In genomic region chr11:33191456-33191855, GRCh38 we compare ENCODE assay signal across 20 cellular contexts. TPM values are rescaled to one million over a fixed set of nuclear protein-coding genes. Genes with fewer than 3 reads are reported as not detected.
DNase-seq lines count a peak whose midpoint lies in the region; ATAC-seq and TF ChIP-seq lines count a peak whose summit lies in the region.
"Had no signal": no experiment of that assay in that cellular context is flagged by ENCODE, and none has a peak within 500 bp of the region (broad histone marks: within the 10 kb centered on the region; RNA-seq: fewer than 3 reads in every experiment).

No MANE protein-coding gene starts in this region.

- H3K9me3 ChIP-seq in AG04450 (ENCODE audit: control insufficient read depth, insufficient read depth, low read length) (no peaks in the 10 kb centered on the region), adipocyte (ENCODE audit: control insufficient read depth, low read length) (no peaks in the 10 kb centered on the region)
- H3K9me3 ChIP-seq: BE2C, HAP-1 had no signal

- H3K36me3 ChIP-seq in adipocyte (ENCODE audit: control insufficient read depth, insufficient read depth, low read length, severe bottlenecking): no peaks in the 10 kb centered on the region
- H3K36me3 ChIP-seq: BE2C, HAP-1 had no signal

- CTCF ChIA-PET in AG04450 (lab: Charles Lee): no interaction called here
- CTCF ChIA-PET in activated CD8-positive, alpha-beta T cell treated with anti-CD3 and anti-CD28 coated beads, Interleukin-2, amount 10 ng/mL, durations not matched to agents 7 days and 5 days (lab: Charles Lee): no interaction called here

- no peaks in the 10 kb centered on the region for H3K36me3 Mint-ChIP-seq in nephron (ENCODE audit: low read depth)
- H3K36me3 Mint-ChIP-seq in activated T-cell treated with anti-CD3 and anti-CD28 coated beads, Interleukin-2, amount 50 U/mL, for 72 hours (ENCODE audit: insufficient read depth in 2 of 2): no peaks in the 10 kb centered on the region
- no peaks in the 10 kb centered on the region for H3K36me3 Mint-ChIP-seq in activated CD8-positive, alpha-beta T cell treated with anti-CD3 and anti-CD28 coated beads, Interleukin-2, amount 10 ng/mL, durations not matched to agents 7 days and 5 days (ENCODE audit: low read depth)
- no peaks in the 10 kb centered on the region for H3K36me3 Mint-ChIP-seq in activated T-cell treated with anti-CD3 and anti-CD28 coated beads, Interleukin-2, amount 50 U/mL, for 4 hours (ENCODE audit: insufficient read depth)
- H3K36me3 Mint-ChIP-seq: CD4-positive, CD25-positive, alpha-beta regulatory T cell; CD8-positive, alpha-beta memory T cell had no signal

- H3K4me1 Mint-ChIP-seq in nephron: peaks cover 40% of the 10 kb centered on the region
- no peaks in the 10 kb centered on the region for H3K4me1 Mint-ChIP-seq in activated T-cell treated with anti-CD3 and anti-CD28 coated beads, Interleukin-2, amount 50 U/mL, for 72 hours (ENCODE audit: low read depth)
- H3K4me1 Mint-ChIP-seq in activated CD8-positive, alpha-beta T cell treated with anti-CD3 and anti-CD28 coated beads, Interleukin-2, amount 10 ng/mL, durations not matched to agents 7 days and 5 days (ENCODE audit: low read depth): no peaks in the 10 kb centered on the region
- no peaks in the 10 kb centered on the region for H3K4me1 Mint-ChIP-seq in activated T-cell treated with anti-CD3 and anti-CD28 coated beads, Interleukin-2, amount 50 U/mL, for 4 hours (ENCODE audit: low read depth)
- H3K4me1 Mint-ChIP-seq: CD4-positive, CD25-positive, alpha-beta regulatory T cell; CD8-positive, alpha-beta memory T cell had no signal

- H3K4me3 ChIP-seq in AG04450 (ENCODE audit: low read depth, low read length) (no peak overlapping the region), adipocyte (ENCODE audit: low read length) (no peak overlapping the region), foreskin fibroblast (ENCODE audit: low read depth in 1 of 2, low read length in 2 of 2) (no peak overlapping the region)
- H3K4me3 ChIP-seq: GM23248, HAP-1 had no signal

- H3K27me3 ChIP-seq in AG04450 (ENCODE audit: control insufficient read depth, insufficient read depth, low read length): no peaks in the 10 kb centered on the region
- H3K27me3 ChIP-seq in adipocyte (replicated peaks; ENCODE audit: control insufficient read depth, insufficient read depth, low read length): no peaks in the 10 kb centered on the region
- H3K27me3 ChIP-seq: BE2C had no signal

- no peaks in the 10 kb centered on the region for H3K9me3 Mint-ChIP-seq in nephron
- H3K9me3 Mint-ChIP-seq in activated T-cell treated with anti-CD3 and anti-CD28 coated beads, Interleukin-2, amount 50 U/mL, for 72 hours: no peaks in the 10 kb centered on the region
- H3K9me3 Mint-ChIP-seq in activated CD8-positive, alpha-beta T cell treated with anti-CD3 and anti-CD28 coated beads, Interleukin-2, amount 10 ng/mL, durations not matched to agents 7 days and 5 days (ENCODE audit: insufficient read depth): no peaks in the 10 kb centered on the region
- H3K9me3 Mint-ChIP-seq in activated T-cell treated with anti-CD3 and anti-CD28 coated beads, Interleukin-2, amount 50 U/mL, for 4 hours: no peaks in the 10 kb centered on the region
- H3K9me3 Mint-ChIP-seq: CD4-positive, CD25-positive, alpha-beta regulatory T cell; CD8-positive, alpha-beta memory T cell had no signal

- H3K27ac Mint-ChIP-seq in nephron: peak overlapping the region; percentile 40 to 83 (median 65)
- no peak overlapping the region for H3K27ac Mint-ChIP-seq in activated T-cell treated with anti-CD3 and anti-CD28 coated beads, Interleukin-2, amount 50 U/mL, for 72 hours
- H3K27ac Mint-ChIP-seq in activated CD8-positive, alpha-beta T cell treated with anti-CD3 and anti-CD28 coated beads, Interleukin-2, amount 10 ng/mL, durations not matched to agents 7 days and 5 days: no peak overlapping the region
- H3K27ac Mint-ChIP-seq: CD4-positive, CD25-positive, alpha-beta regulatory T cell; CD8-positive, alpha-beta memory T cell had no signal

- H3K4me3 Mint-ChIP-seq in nephron: peak overlapping the region in 1 of 3 experiments; percentile 10
- H3K4me3 Mint-ChIP-seq in activated T-cell treated with anti-CD3 and anti-CD28 coated beads, Interleukin-2, amount 50 U/mL, for 72 hours: no peak overlapping the region
- H3K4me3 Mint-ChIP-seq in activated CD8-positive, alpha-beta T cell treated with anti-CD3 and anti-CD28 coated beads, Interleukin-2, amount 10 ng/mL, durations not matched to agents 7 days and 5 days: no peak overlapping the region
- H3K4me3 Mint-ChIP-seq in activated T-cell treated with anti-CD3 and anti-CD28 coated beads, Interleukin-2, amount 50 U/mL, for 4 hours: no peak overlapping the region
- H3K4me3 Mint-ChIP-seq: CD4-positive, CD25-positive, alpha-beta regulatory T cell; CD8-positive, alpha-beta memory T cell had no signal

- H3K4me1 ChIP-seq in adipocyte (ENCODE audit: control insufficient read depth, insufficient read depth, low read length): peaks cover 9% of the 10 kb centered on the region
- H3K4me1 ChIP-seq: BE2C had no signal

- DNase-seq in AG04450 (ENCODE audit: low read depth, low spot score) (peak; percentile 50), adipocyte (ENCODE audit: low read depth) (peak; percentile 37), foreskin melanocyte (peak; percentile 38), foreskin fibroblast (no peak)
- DNase-seq in activated T-cell treated with anti-CD3 and anti-CD28 coated beads, Interleukin-2, amount 50 U/mL, for 72 hours: no peak
- no peak for DNase-seq in activated CD8-positive, alpha-beta T cell treated with anti-CD3 and anti-CD28 coated beads, Interleukin-2, amount 10 ng/mL, durations not matched to agents 7 days and 5 days
- no peak for DNase-seq in activated T-cell treated with anti-CD3 and anti-CD28 coated beads, Interleukin-2, amount 50 U/mL, for 4 hours
- DNase-seq: 8988T; BE2C; C1 segment of cervical spinal cord; CD4-positive, CD25-positive, alpha-beta regulatory T cell; CD8-positive, alpha-beta memory T cell; COR-L47; DMS 273 treated with DMSO at 0.1 percent for 48 hours; DMS53; DND-41; GM23248 had no signal

- POLR2A ChIA-PET in AG04450 (lab: Yijun Ruan, JAX): interaction anchor here (0.5 to 1.0 kb wide), 4 partner anchors 21 to 69 kb away, joined by 3 to 4 read pairs (median 3); partner anchors contain the start of gene CSTF3
- POLR2A ChIA-PET in activated CD8-positive, alpha-beta T cell treated with anti-CD3 and anti-CD28 coated beads, Interleukin-2, amount 10 ng/mL, durations not matched to agents 7 days and 5 days (lab: Charles Lee): interaction anchor here (0.7 kb wide), 1 partner anchor 14 kb away, joined by 3 read pairs; no protein-coding TSS in a partner anchor

- TF ChIP-seq CTCF in AG04450 (IDR thresholded peaks at IDR 0.05; ENCODE audit: low read depth, low read length) (no peak), nephron (IDR thresholded peaks at IDR 0.05; ENCODE audit: unreplicated experiment in 3 of 3) (no peak), foreskin fibroblast (IDR thresholded peaks at IDR 0.05; ENCODE audit: low read depth, low read length) (no peak)

- peak overlapping the region; percentile 70 for H3K27ac ChIP-seq in AG04450 (ENCODE audit: low read depth, low read length)
- H3K27ac ChIP-seq: GM23248 had no signal

- no peak for ATAC-seq in activated T-cell treated with anti-CD3 and anti-CD28 coated beads, Interleukin-2, amount 50 U/mL, for 72 hours (replicated peaks in 1 of 2)
- no peak for ATAC-seq in activated CD8-positive, alpha-beta T cell treated with anti-CD3 and anti-CD28 coated beads, Interleukin-2, amount 10 ng/mL, durations not matched to agents 7 days and 5 days
- ATAC-seq in activated T-cell treated with anti-CD3 and anti-CD28 coated beads, Interleukin-2, amount 50 U/mL, for 4 hours: no peak
- ATAC-seq: HepG2 had no signal

- no peak overlapping the region for H3K9ac ChIP-seq in adipocyte (ENCODE audit: low read length)
- H3K9ac ChIP-seq: GM23248 had no signal

- H3K27me3 Mint-ChIP-seq in nephron (ENCODE audit: low read depth): no peaks in the 10 kb centered on the region
- no peaks in the 10 kb centered on the region for H3K27me3 Mint-ChIP-seq in activated T-cell treated with anti-CD3 and anti-CD28 coated beads, Interleukin-2, amount 50 U/mL, for 72 hours (ENCODE audit: low read depth)
- H3K27me3 Mint-ChIP-seq in activated CD8-positive, alpha-beta T cell treated with anti-CD3 and anti-CD28 coated beads, Interleukin-2, amount 10 ng/mL, durations not matched to agents 7 days and 5 days (ENCODE audit: low read depth): no peaks in the 10 kb centered on the region
- H3K27me3 Mint-ChIP-seq in activated T-cell treated with anti-CD3 and anti-CD28 coated beads, Interleukin-2, amount 50 U/mL, for 4 hours (ENCODE audit: low read depth): no peaks in the 10 kb centered on the region
- H3K27me3 Mint-ChIP-seq: CD4-positive, CD25-positive, alpha-beta regulatory T cell had no signal

RNA-seq across cellular contexts. Expression of gene CSTF3, which starts 30.2 kb away (rescaled TPM):
- polyA plus RNA-seq in AG04450 (2011; rRNA removed): 29.9 and 38.6 TPM in 2 replicates
- polyA minus RNA-seq in AG04450 (2011; rRNA and poly(A)+ RNA removed): 55.4 and 72.6 TPM in 2 replicates
- 10 to 100 TPM; 29.9 to 32.8 TPM for total RNA-seq in activated T-cell treated with anti-CD3 and anti-CD28 coated beads, Interleukin-2, amount 50 U/mL, for 72 hours
- total RNA-seq in activated CD8-positive, alpha-beta T cell treated with anti-CD3 and anti-CD28 coated beads, Interleukin-2, amount 10 ng/mL, durations not matched to agents 7 days and 5 days: 10 to 100 TPM; 26.5 to 27.2 TPM
- total RNA-seq in activated T-cell treated with anti-CD3 and anti-CD28 coated beads, Interleukin-2, amount 50 U/mL, for 4 hours: 10 to 100 TPM; 27.3 to 29.6 (median 28.0) TPM

Comparison
In these comparisons a context has a peak if more than half of its experiments do, and no peak if none do; other contexts are left out.
1. DNase-seq: peak in AG04450 (single experiment), adipocyte (single experiment) and foreskin melanocyte (single experiment); none in activated T-cell treated with anti-CD3 and anti-CD28 coated beads, Interleukin-2, amount 50 U/mL, for 72 hours (0 of 2), activated CD8-positive, alpha-beta T cell treated with anti-CD3 and anti-CD28 coated beads, Interleukin-2, amount 10 ng/mL, durations not matched to agents 7 days and 5 days (single experiment), foreskin fibroblast (0 of 2) and activated T-cell treated with anti-CD3 and anti-CD28 coated beads, Interleukin-2, amount 50 U/mL, for 4 hours (single experiment).
2. H3K27ac Mint-ChIP-seq: peak in nephron (3 of 3); none in activated T-cell treated with anti-CD3 and anti-CD28 coated beads, Interleukin-2, amount 50 U/mL, for 72 hours (single experiment) and activated CD8-positive, alpha-beta T cell treated with anti-CD3 and anti-CD28 coated beads, Interleukin-2, amount 10 ng/mL, durations not matched to agents 7 days and 5 days (single experiment).